1 cellular context compared by ENCODE assay signal in the genomic region with DNA sequence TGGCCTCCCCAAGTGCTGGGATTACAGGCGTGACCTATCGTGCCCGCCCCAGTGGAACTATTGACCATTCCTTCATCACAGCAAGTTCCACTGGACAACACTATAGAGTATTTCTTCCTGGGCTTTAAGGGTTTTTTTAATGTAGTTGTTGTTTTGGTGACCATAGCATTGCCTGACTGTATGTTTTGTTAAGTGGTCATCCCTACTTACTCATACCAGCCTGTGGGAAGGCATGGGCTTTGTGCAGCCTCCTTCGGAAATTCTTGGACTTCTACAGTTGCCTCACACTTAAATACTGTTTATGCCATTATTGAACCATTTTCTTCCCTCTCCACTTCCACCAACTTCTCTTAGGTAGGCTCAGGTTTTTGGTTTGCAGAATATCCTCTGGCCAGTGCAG.
TF ChIP-seq lines count a peak whose summit lies in the region.

No MANE protein-coding gene starts in this region.

TF ChIP-seq in HepG2, 621 proteins besides CTCF, POLR2A, EP300 and RAD21:
- TF ChIP-seq RBAK (CRISPR knock-in tag; IDR thresholded peaks at IDR 0.05) (no peak), JUNB (CRISPR knock-in tag; IDR thresholded peaks at IDR 0.05; ENCODE audit: borderline replicate concordance) (no peak), TEAD3 (CRISPR knock-in tag; optimal IDR thresholded peaks at IDR 0.05; ENCODE audit: borderline replicate concordance) (no peak), ZNF282 (IDR thresholded peaks at IDR 0.05; ENCODE audit: partially characterized antibody) (no peak), NR1H2 (CRISPR knock-in tag; IDR thresholded peaks at IDR 0.05; ENCODE audit: borderline replicate concordance, low read depth) (no peak), NPAS2 (CRISPR knock-in tag; IDR thresholded peaks at IDR 0.05; ENCODE audit: borderline replicate concordance) (no peak), ZNF224 (CRISPR knock-in tag; IDR thresholded peaks at IDR 0.05) (no peak), GABPA (IDR thresholded peaks at IDR 0.05; ENCODE audit: low read depth, low read length) (no peak), GABPA (CRISPR knock-in tag; IDR thresholded peaks at IDR 0.05; ENCODE audit: low read depth) (no peak), FOSL2 (CRISPR knock-in tag; IDR thresholded peaks at IDR 0.05) (no peak), ZBTB1 (CRISPR knock-in tag; IDR thresholded peaks at IDR 0.05; ENCODE audit: borderline replicate concordance) (no peak), ZFP36L1 (CRISPR knock-in tag; IDR thresholded peaks at IDR 0.05) (no peak), HNF4G (IDR thresholded peaks at IDR 0.05; ENCODE audit: borderline replicate concordance, low read depth, low read length) (no peak), HNF4G (CRISPR knock-in tag; IDR thresholded peaks at IDR 0.05; ENCODE audit: borderline replicate concordance, low read depth) (no peak), ZFX (CRISPR knock-in tag; IDR thresholded peaks at IDR 0.05; ENCODE audit: low read depth) (no peak), TAF1 (CRISPR knock-in tag; IDR thresholded peaks at IDR 0.05) (no peak), ZNF891 (CRISPR knock-in tag; IDR thresholded peaks at IDR 0.05) (no peak)
TF ChIP-seq in HepG2: peak in this region for 0.
